ENCODE assay signal across 18 cellular contexts in genomic region chr2:223001831-223002230, GRCh38. TPM values are rescaled to one million over a fixed set of nuclear protein-coding genes. Genes with fewer than 3 reads are reported as not detected.
"Had no signal": no experiment of that assay in that cellular context is flagged by ENCODE, and none has a peak within 500 bp of the region (broad histone marks: within the 10 kb centered on the region; RNA-seq: fewer than 3 reads in every experiment).

No MANE protein-coding gene starts in this region.

- H3K36me3 ChIP-seq: esophagus muscularis mucosa, right lobe of liver, stomach had no signal

- H3K79me2 ChIP-seq: hepatocyte had no signal

- H3K4me1 ChIP-seq: esophagus muscularis mucosa, right lobe of liver, stomach, testis had no signal

- DNase-seq: activated naive CD8-positive, alpha-beta T cell treated with anti-CD3 and anti-CD28 coated beads for 36 hours; kidney; left ventricle myocardium superior; mucosa of descending colon; naive thymus-derived CD8-positive, alpha-beta T cell; right lobe of liver; stimulated activated CD4-positive, alpha-beta T cell treated with anti-CD3 and anti-CD28 coated beads, Interleukin-1b, Interleukin-23, amount 100 ng/mL, for 48 hours; stomach; T-cell; T-helper 9 cell; testis had no signal

- H3K27me3 ChIP-seq: esophagus muscularis mucosa, hepatocyte, right lobe of liver, stomach, testis had no signal

- H3K9me3 ChIP-seq: esophagus muscularis mucosa, mucosa of descending colon, right lobe of liver, stomach, testis had no signal

- H3K4me2 ChIP-seq: hepatocyte had no signal

- ATAC-seq: activated CD4-positive, CD25-positive, alpha-beta regulatory T cell treated with anti-CD3 and anti-CD28 coated beads, Interleukin-2, amount 50 U/mL, for 24 hours; left ventricle myocardium superior; mucosa of descending colon; naive thymus-derived CD8-positive, alpha-beta T cell; right lobe of liver; T-cell had no signal

- H2AFZ ChIP-seq: hepatocyte had no signal

- H3K4me3 ChIP-seq: coronary artery, esophagus muscularis mucosa, hepatocyte, mucosa of descending colon, right lobe of liver, stomach, testis had no signal

- H3K27ac ChIP-seq: coronary artery, esophagus muscularis mucosa, hepatocyte, right lobe of liver, stomach, testis had no signal

RNA-seq across cellular contexts. Expression of gene KCNE4, which starts 50.2 kb away (rescaled TPM):
- total RNA-seq: activated CD8-positive, alpha-beta memory T cell treated with anti-CD3 and anti-CD28 coated beads for 36 hours; activated naive CD8-positive, alpha-beta T cell treated with anti-CD3 and anti-CD28 coated beads for 36 hours; activated T-helper 1 cell treated with anti-CD3 and anti-CD28 coated beads, Interleukin-12 subunit alpha, Interleukin-12 subunit beta, Interleukin-2, Interleukin-4 antibody, amounts not matched to agents 30 ng/mL and 10 ng/mL and 1 ng/mL, durations not matched to agents 14 hours and 24 hours and 36 hours; naive thymus-derived CD8-positive, alpha-beta T cell; pulmonary artery endothelial cell; T-cell had no signal
- polyA plus RNA-seq: naive thymus-derived CD8-positive, alpha-beta T cell had no signal
